ENCODE assay signal across 31 cellular contexts in genomic region chr12:103755425-103755824, GRCh38.
A peak's percentile ranks its signal among the peaks of the same experiment; 100 is the strongest.
DNase-seq lines count a peak whose midpoint lies in the region; ATAC-seq and TF ChIP-seq lines count a peak whose summit lies in the region.
"Had no signal": no experiment of that assay in that cellular context is flagged by ENCODE, and none has a peak within 500 bp of the region (broad histone marks: within the 10 kb centered on the region; RNA-seq: fewer than 3 reads in every experiment).

No MANE protein-coding gene starts in this region.

- no peak overlapping the region for H3K4ac ChIP-seq in neuronal stem cell (ENCODE audit: low read length)
- H3K4ac ChIP-seq in trophoblast cell (ENCODE audit: low read depth, low read length) = no peak overlapping the region

- CTCF ChIA-PET in Panc1 (lab: Charles Lee) = no interaction called here

- no peak overlapping the region for H2BK15ac ChIP-seq in neuronal stem cell (ENCODE audit: low read length)

- TF ChIP-seq CTCF in Panc1 (IDR thresholded peaks at IDR 0.05) = no peak
- no peak for TF ChIP-seq CTCF in right atrium auricular region (IDR thresholded peaks at IDR 0.05)

- BruUV-seq in Panc1 (replicated peaks; lab: Mats Ljungman, UMichigan) = no TSS peak

- in situ Hi-C loops in Panc1 (cut with HindIII; ENCODE audit: low pct_unique_long_range_greater_than_20kb, low sequenced_read_pairs) = no loop called here

- H4K8ac ChIP-seq in neuronal stem cell (ENCODE audit: low read depth, low read length) = no peak overlapping the region
- H4K8ac ChIP-seq in trophoblast cell (ENCODE audit: low read depth, low read length) = no peak overlapping the region

- H4K12ac ChIP-seq in trophoblast cell (ENCODE audit: low read depth, low read length) = no peak overlapping the region

- H3K4me2 ChIP-seq in neuronal stem cell (ENCODE audit: insufficient read depth, low read length, poor library complexity, severe bottlenecking) (no peak overlapping the region), trophoblast cell (ENCODE audit: low read length) (no peak overlapping the region)
- H3K4me2 ChIP-seq: A549; BLaER1; BLaER1 treated with 17β-estradiol and CSF1 and Interleukin-3, amounts not matched to agents 10 nM and 100 nM had no signal

- H3K79me1 ChIP-seq in neuronal stem cell (ENCODE audit: low read depth, low read length) (no peaks in the 10 kb centered on the region), trophoblast cell (ENCODE audit: low read length) (no peaks in the 10 kb centered on the region)

- DNase-seq in Panc1 (ENCODE audit: low read depth, low spot score) (no peak), neuronal stem cell (ENCODE audit: low spot score) (no peak), trophoblast cell (no peak), left ventricle myocardium superior (no peak), right atrium auricular region (ENCODE audit: low spot score) (no peak)
- DNase-seq: 8988T; ACHN; AML-193; BE2C; C1 segment of cervical spinal cord; Caco-2; Calu3; CD4-positive, alpha-beta memory T cell; CD4-positive, alpha-beta T cell; CD4-positive, CD25-positive, alpha-beta regulatory T cell; CD8-positive, alpha-beta memory T cell; CD8-positive, alpha-beta T cell; COR-L47; DMS 273 treated with DMSO at 0.1 percent for 48 hours; DMS153; DMS53; DMS79; DMS79 treated with DMSO at 0.1 percent for 48 hours; DND-41; EL had no signal

- WGBS in neuronal stem cell (ENCODE audit: extremely low coverage in 2 of 2, insufficient read length in 2 of 2, insufficient replicate concordance in 1 of 2), 2 donors = no CpG with 5 or more reads among the region's 3 CpGs
- no CpG with 5 or more reads among the region's 3 CpGs for WGBS in trophoblast cell (ENCODE audit: extremely low coverage, insufficient coverage, insufficient read length)

- no peaks in the 10 kb centered on the region for H3K79me2 ChIP-seq in trophoblast cell (ENCODE audit: control insufficient read depth, insufficient read depth, low read length, poor library complexity)

- H2AK5ac ChIP-seq in neuronal stem cell (ENCODE audit: low read depth, low read length) (no peak overlapping the region), trophoblast cell (ENCODE audit: low read length) (no peak overlapping the region)

- no peaks in the 10 kb centered on the region for H3K9me3 ChIP-seq in Panc1 (ENCODE audit: control insufficient read depth, insufficient read depth, low read depth, low read length)
- H3K9me3 ChIP-seq in neuronal stem cell (replicated peaks in 1 of 2; ENCODE audit: control insufficient read depth in 2 of 2, insufficient read depth in 1 of 2, low read depth in 1 of 2, low read length in 2 of 2) = no peaks in the 10 kb centered on the region
- peaks cover 2% of the 10 kb centered on the region for H3K9me3 ChIP-seq in trophoblast cell (ENCODE audit: insufficient read depth, low read depth, low read length)
- no peaks in the 10 kb centered on the region for H3K9me3 ChIP-seq in right atrium auricular region
- H3K9me3 ChIP-seq: A549; BE2C; BLaER1; BLaER1 treated with 17β-estradiol and CSF1 and Interleukin-3, amounts not matched to agents 10 nM and 100 nM; Caco-2 had no signal

- H3K23ac ChIP-seq in neuronal stem cell (ENCODE audit: low read depth, low read length, poor library complexity) = no peak overlapping the region
- H3K23ac ChIP-seq in trophoblast cell (ENCODE audit: low read length) = peak overlapping the region; percentile 37

- intact Hi-C loops in Panc1 (cut with micrococcal nuclease; ENCODE audit: unreplicated experiment) = no loop called here
- intact Hi-C loops in left ventricle myocardium superior (cut with micrococcal nuclease) = no loop called here

- no peak overlapping the region for H3K27ac ChIP-seq in Panc1 (ENCODE audit: low read length)
- H3K27ac ChIP-seq in neuronal stem cell (replicated peaks; ENCODE audit: low read length) = no peak overlapping the region
- H3K27ac ChIP-seq in trophoblast cell (ENCODE audit: low read depth, low read length) = no peak overlapping the region
- H3K27ac ChIP-seq in right atrium auricular region = no peak overlapping the region
- H3K27ac ChIP-seq: 22Rv1; A549; BLaER1; BLaER1 treated with 17β-estradiol and CSF1 and Interleukin-3, amounts not matched to agents 10 nM and 100 nM; C4-2B had no signal

- H2BK12ac ChIP-seq in neuronal stem cell (ENCODE audit: low read length) (no peak overlapping the region), trophoblast cell (ENCODE audit: low read length) (no peak overlapping the region)

- H3K4me1 ChIP-seq in Panc1 (ENCODE audit: control insufficient read depth, insufficient read depth, low read length) (no peaks in the 10 kb centered on the region), neuronal stem cell (ENCODE audit: control insufficient read depth in 2 of 2, insufficient read depth in 1 of 2, low read depth in 1 of 2, low read length in 2 of 2) (no peaks in the 10 kb centered on the region), trophoblast cell (ENCODE audit: control insufficient read depth in 1 of 2, insufficient read depth in 2 of 2, low read length in 2 of 2) (no peaks in the 10 kb centered on the region), right atrium auricular region (no peaks in the 10 kb centered on the region)
- H3K4me1 ChIP-seq: A549; BE2C; BLaER1; BLaER1 treated with 17β-estradiol and CSF1 and Interleukin-3, amounts not matched to agents 10 nM and 100 nM; Caco-2 had no signal

- POLR2A ChIA-PET in Panc1 (lab: Charles Lee) = no interaction called here

- H2BK5ac ChIP-seq in neuronal stem cell (ENCODE audit: low read length) (no peak overlapping the region), trophoblast cell (ENCODE audit: low read depth, low read length, poor library complexity) (no peak overlapping the region)

- H3K14ac ChIP-seq in neuronal stem cell (ENCODE audit: low read length) (no peak overlapping the region), trophoblast cell (ENCODE audit: low read length) (no peak overlapping the region)

- no peak overlapping the region for H3K4me3 ChIP-seq in Panc1 (ENCODE audit: low read depth in 2 of 2, low read length in 2 of 2)
- peak overlapping the region in 1 of 2 donors; percentile 15 for H3K4me3 ChIP-seq in neuronal stem cell (ENCODE audit: low read length in 2 of 2)
- H3K4me3 ChIP-seq in trophoblast cell (ENCODE audit: low read depth, low read length) = no peak overlapping the region
- H3K4me3 ChIP-seq in right atrium auricular region = no peak overlapping the region
- H3K4me3 ChIP-seq: A549; BLaER1; BLaER1 treated with 17β-estradiol and CSF1 and Interleukin-3, amounts not matched to agents 10 nM and 100 nM had no signal

- no peaks in the 10 kb centered on the region for H3K36me3 ChIP-seq in Panc1 (ENCODE audit: control insufficient read depth, insufficient read depth, low read length)
- H3K36me3 ChIP-seq in neuronal stem cell (replicated peaks in 1 of 2; ENCODE audit: control insufficient read depth in 2 of 2, insufficient read depth in 2 of 2, low read length in 2 of 2) = no peaks in the 10 kb centered on the region
- no peaks in the 10 kb centered on the region for H3K36me3 ChIP-seq in trophoblast cell (ENCODE audit: control insufficient read depth in 1 of 2, insufficient read depth in 2 of 2, low read length in 2 of 2)
- H3K36me3 ChIP-seq in right atrium auricular region = no peaks in the 10 kb centered on the region
- H3K36me3 ChIP-seq: BE2C; BLaER1; BLaER1 treated with 17β-estradiol and CSF1 and Interleukin-3, amounts not matched to agents 10 nM and 100 nM had no signal

- H2AFZ ChIP-seq in neuronal stem cell (ENCODE audit: low read length) = no peak overlapping the region
- H2AFZ ChIP-seq in trophoblast cell (ENCODE audit: insufficient read depth, low read length, poor library complexity) = no peak overlapping the region

- ATAC-seq in Panc1 (0 out of 2 replicates have a peak, but pooled peaks have one; percentile 17), left ventricle myocardium superior (no peak), GM18520 (IDR thresholded peaks at IDR 0.05; ENCODE audit: unreplicated experiment) (no peak)
- ATAC-seq: A549; CD8-positive, alpha-beta T cell had no signal

- no peaks in the 10 kb centered on the region for H3K27me3 ChIP-seq in Panc1 (ENCODE audit: control insufficient read depth, insufficient read depth, low read length)
- no peaks in the 10 kb centered on the region for H3K27me3 ChIP-seq in neuronal stem cell (ENCODE audit: control insufficient read depth in 3 of 3, insufficient read depth in 3 of 3, low read depth in 1 of 3, low read length in 3 of 3)
- H3K27me3 ChIP-seq in trophoblast cell (ENCODE audit: insufficient read depth, low read length) = no peaks in the 10 kb centered on the region
- H3K27me3 ChIP-seq in right atrium auricular region = no peaks in the 10 kb centered on the region
- H3K27me3 ChIP-seq: BE2C; BLaER1; BLaER1 treated with 17β-estradiol and CSF1 and Interleukin-3, amounts not matched to agents 10 nM and 100 nM had no signal

- H4K91ac ChIP-seq in neuronal stem cell (ENCODE audit: low read depth, low read length, poor library complexity) (no peak overlapping the region), trophoblast cell (ENCODE audit: low read depth, low read length) (no peak overlapping the region)

- no peak overlapping the region for H2BK120ac ChIP-seq in neuronal stem cell (ENCODE audit: low read depth, low read length)
- H2BK120ac ChIP-seq in trophoblast cell (ENCODE audit: insufficient read depth, low read length, poor library complexity) = no peak overlapping the region

- H3K9ac ChIP-seq in neuronal stem cell (ENCODE audit: low read depth, low read length, poor library complexity) (no peak overlapping the region), trophoblast cell (ENCODE audit: low read length) (no peak overlapping the region)
- H3K9ac ChIP-seq: BLaER1; BLaER1 treated with 17β-estradiol and CSF1 and Interleukin-3, amounts not matched to agents 10 nM and 100 nM had no signal

- H3K18ac ChIP-seq in neuronal stem cell (ENCODE audit: low read length) (peak overlapping the region; percentile 68), trophoblast cell (ENCODE audit: low read length) (no peak overlapping the region)
